In genomic region chr20:47020231-47020630, GRCh38 we compare ENCODE assay signal across 26 cellular contexts.
DNase-seq lines count a peak whose midpoint lies in the region; ATAC-seq and TF ChIP-seq lines count a peak whose summit lies in the region.
"Had no signal": no experiment of that assay in that cellular context is flagged by ENCODE, and none has a peak within 500 bp of the region (broad histone marks: within the 10 kb centered on the region; RNA-seq: fewer than 3 reads in every experiment).

No MANE protein-coding gene starts in this region.

- no peaks in the 10 kb centered on the region for H3K27me3 ChIP-seq in MM.1S (replicated peaks; ENCODE audit: insufficient read depth, low read length)
- H3K27me3 ChIP-seq in adipocyte (replicated peaks; ENCODE audit: control insufficient read depth, insufficient read depth, low read length) = no peaks in the 10 kb centered on the region
- peaks cover 0 to 36% (median 0%) of the 10 kb centered on the region in 7 donors for H3K27me3 ChIP-seq in spleen (replicated peaks in 1 of 7)
- no peaks in the 10 kb centered on the region for H3K27me3 ChIP-seq in naive thymus-derived CD4-positive, alpha-beta T cell (ENCODE audit: control insufficient read depth in 2 of 2, insufficient read depth in 2 of 2, low read length in 2 of 2)
- H3K27me3 ChIP-seq: body of pancreas, heart left ventricle, neutrophil, sigmoid colon had no signal

- no peak overlapping the region for H3K27ac Mint-ChIP-seq in naive thymus-derived CD4-positive, alpha-beta T cell
- H3K27ac Mint-ChIP-seq: activated naive CD8-positive, alpha-beta T cell treated with anti-CD3 and anti-CD28 coated beads, Interleukin-2, amount 50 U/mL, for 24 hours; activated T-cell treated with anti-CD3 and anti-CD28 coated beads, Interleukin-2, amount 50 U/mL, for 24 hours; CD4-positive, CD25-positive, alpha-beta regulatory T cell had no signal

- H3K9me2 ChIP-seq in MM.1S (replicated peaks; ENCODE audit: insufficient read depth, low read length) = no peaks in the 10 kb centered on the region

- H3K9ac ChIP-seq in MM.1S (ENCODE audit: low read length) = no peak overlapping the region
- no peak overlapping the region for H3K9ac ChIP-seq in adipocyte (ENCODE audit: low read length)

- peaks cover 0 to 3% (median 0%) of the 10 kb centered on the region in 7 donors for H3K4me1 Mint-ChIP-seq in naive thymus-derived CD4-positive, alpha-beta T cell
- H3K4me1 Mint-ChIP-seq: activated naive CD8-positive, alpha-beta T cell treated with anti-CD3 and anti-CD28 coated beads, Interleukin-2, amount 50 U/mL, for 24 hours; CD4-positive, CD25-positive, alpha-beta regulatory T cell had no signal

- H3K36me3 ChIP-seq in MM.1S (replicated peaks; ENCODE audit: insufficient read depth, low read length) = no peaks in the 10 kb centered on the region
- H3K36me3 ChIP-seq in adipocyte (ENCODE audit: control insufficient read depth, insufficient read depth, low read length, severe bottlenecking) = peaks cover 3% of the 10 kb centered on the region
- H3K36me3 ChIP-seq in spleen = no peaks in the 10 kb centered on the region
- H3K36me3 ChIP-seq in naive thymus-derived CD4-positive, alpha-beta T cell (ENCODE audit: control insufficient read depth in 2 of 3, insufficient read depth in 3 of 3, low read length in 3 of 3) = no peaks in the 10 kb centered on the region
- H3K36me3 ChIP-seq: HAP-1, heart left ventricle, neutrophil, prostate gland, sigmoid colon had no signal

- H3K27me3 Mint-ChIP-seq in naive thymus-derived CD4-positive, alpha-beta T cell = peaks cover 18 to 43% (median 26%) of the 10 kb centered on the region in 5 donors

- H3K4me2 ChIP-seq in MM.1S (ENCODE audit: low read depth, low read length) = no peak overlapping the region

- peaks cover 0 to 5% (median 0%) of the 10 kb centered on the region in 11 donors for H3K9me3 Mint-ChIP-seq in naive thymus-derived CD4-positive, alpha-beta T cell
- H3K9me3 Mint-ChIP-seq: activated naive CD8-positive, alpha-beta T cell treated with anti-CD3 and anti-CD28 coated beads, Interleukin-2, amount 50 U/mL, for 24 hours; activated T-cell treated with anti-CD3 and anti-CD28 coated beads, Interleukin-2, amount 50 U/mL, for 24 hours had no signal

- H3K4me3 ChIP-seq in MM.1S (ENCODE audit: low read length) (no peak overlapping the region), adipocyte (ENCODE audit: low read length) (no peak overlapping the region), fibroblast of the aortic adventitia (ENCODE audit: low read depth, low read length) (no peak overlapping the region), spleen (no peak overlapping the region)
- H3K4me3 ChIP-seq in naive thymus-derived CD4-positive, alpha-beta T cell (ENCODE audit: low read length) = no peak overlapping the region
- H3K4me3 ChIP-seq: body of pancreas, HAP-1, heart left ventricle, prostate gland, sigmoid colon had no signal

- H3K9me3 ChIP-seq in MM.1S (replicated peaks; ENCODE audit: insufficient read depth, low read length) (no peaks in the 10 kb centered on the region), adipocyte (ENCODE audit: control insufficient read depth, low read length) (no peaks in the 10 kb centered on the region), spleen (no peaks in the 10 kb centered on the region)
- no peaks in the 10 kb centered on the region for H3K9me3 ChIP-seq in naive thymus-derived CD4-positive, alpha-beta T cell (ENCODE audit: control insufficient read depth in 2 of 3, low read length in 3 of 3)
- H3K9me3 ChIP-seq: body of pancreas, HAP-1, heart left ventricle, neutrophil, prostate gland, sigmoid colon had no signal

- 49 to 74% (median 59%) methylated on average over 2 of the region's 2 CpGs for WGBS in spleen, 5 donors

- H3K27ac ChIP-seq in MM.1S (ENCODE audit: low read length) (no peak overlapping the region), spleen (no peak overlapping the region)
- H3K27ac ChIP-seq in naive thymus-derived CD4-positive, alpha-beta T cell (ENCODE audit: low read depth, low read length) = no peak overlapping the region
- H3K27ac ChIP-seq: body of pancreas, heart left ventricle, neutrophil had no signal

- H3K36me3 Mint-ChIP-seq in naive thymus-derived CD4-positive, alpha-beta T cell = no peaks in the 10 kb centered on the region
- H3K36me3 Mint-ChIP-seq: CD4-positive, CD25-positive, alpha-beta regulatory T cell had no signal

- H3F3A ChIP-seq in MM.1S (ENCODE audit: insufficient read depth, low read length) = no peaks in the 10 kb centered on the region

- TF ChIP-seq CTCF in MM.1S (IDR thresholded peaks at IDR 0.05; ENCODE audit: low read length) (no peak), fibroblast of the aortic adventitia (IDR thresholded peaks at IDR 0.05; ENCODE audit: insufficient read depth, low read length) (no peak), spleen (IDR thresholded peaks at IDR 0.05 in 8 of 11, conservative IDR thresholded peaks at IDR 0.05 in 3 of 11) (no peak)

- no peak overlapping the region for H3K4me3 Mint-ChIP-seq in naive thymus-derived CD4-positive, alpha-beta T cell
- H3K4me3 Mint-ChIP-seq: activated naive CD8-positive, alpha-beta T cell treated with anti-CD3 and anti-CD28 coated beads, Interleukin-2, amount 50 U/mL, for 24 hours; activated T-cell treated with anti-CD3 and anti-CD28 coated beads, Interleukin-2, amount 50 U/mL, for 24 hours; CD4-positive, CD25-positive, alpha-beta regulatory T cell had no signal

- no peak for ATAC-seq in HG03460 (IDR thresholded peaks at IDR 0.05; ENCODE audit: unreplicated experiment)
- ATAC-seq in naive thymus-derived CD4-positive, alpha-beta T cell = no peak
- ATAC-seq: activated naive CD8-positive, alpha-beta T cell treated with anti-CD3 and anti-CD28 coated beads, Interleukin-2, amount 50 U/mL, for 24 hours; body of pancreas; heart left ventricle; HepG2; SK-N-SH treated with all-trans-retinoic acid at 6 μM for 48 hours had no signal

- no peaks in the 10 kb centered on the region for H3K4me1 ChIP-seq in MM.1S (ENCODE audit: low read length)
- peaks cover 24% of the 10 kb centered on the region for H3K4me1 ChIP-seq in adipocyte (ENCODE audit: control insufficient read depth, insufficient read depth, low read length)
- peaks cover 0 to 18% (median 3%) of the 10 kb centered on the region in 6 donors for H3K4me1 ChIP-seq in spleen
- no peaks in the 10 kb centered on the region for H3K4me1 ChIP-seq in naive thymus-derived CD4-positive, alpha-beta T cell (ENCODE audit: control insufficient read depth in 2 of 2, insufficient read depth in 2 of 2, low read length in 2 of 2)
- H3K4me1 ChIP-seq: HAP-1, prostate gland had no signal

- H3K79me2 ChIP-seq in MM.1S (ENCODE audit: low read length) = no peaks in the 10 kb centered on the region

- CTCF ChIA-PET in naive thymus-derived CD4-positive, alpha-beta T cell (lab: Charles Lee) = no interaction called here

- intact Hi-C loops in spleen (cut with DNase I; ENCODE audit: low total_unique reads) = no loop called here
- intact Hi-C loops in naive thymus-derived CD4-positive, alpha-beta T cell (cut with micrococcal nuclease) = loop anchor here in 1 of 2 donors (2.0 kb wide), 1 partner anchor 261 kb away; no protein-coding TSS in a partner anchor

- TF ChIP-seq POLR2A in spleen (IDR thresholded peaks at IDR 0.05) = no peak

- DNase-seq in MM.1S (peak; percentile 4), adipocyte (ENCODE audit: low read depth) (peak; percentile 72), fibroblast of the aortic adventitia (ENCODE audit: low read depth) (peak; percentile 4), spleen (peak; percentile 2), MV-4-11 (lab: John Stamatoyannopoulos, UW) (no peak), islet precursor cell (no peak)
- no peak for DNase-seq in naive thymus-derived CD4-positive, alpha-beta T cell
- DNase-seq: activated CD4-positive, alpha-beta T cell treated with anti-CD3 and anti-CD28 coated beads for 4 hours; activated naive CD8-positive, alpha-beta T cell treated with anti-CD3 and anti-CD28 coated beads, Interleukin-2, amount 50 U/mL, for 24 hours; activated T-cell treated with anti-CD3 and anti-CD28 coated beads, Interleukin-2, amount 50 U/mL, for 24 hours; body of pancreas; cerebellar nuclear complex; DND-41; foreskin fibroblast; heart left ventricle; NCI-H2081; NCI-H345; sigmoid colon; stimulated activated naive CD4-positive, alpha-beta T cell treated with Interleukin-2 at 50 U/mL for 16 hours had no signal

- no peaks in the 10 kb centered on the region for H4K20me1 ChIP-seq in MM.1S (ENCODE audit: insufficient read depth, low read length)

- POLR2A ChIA-PET in naive thymus-derived CD4-positive, alpha-beta T cell (lab: Charles Lee) = no interaction called here

- no peak overlapping the region for H2AFZ ChIP-seq in MM.1S (ENCODE audit: low read length)

Comparison
In these comparisons a context has a peak if more than half of its experiments do, and no peak if none do; other contexts are left out.
1. DNase-seq: peak in MM.1S (single experiment), adipocyte (single experiment), fibroblast of the aortic adventitia (single experiment) and spleen (single experiment); none in naive thymus-derived CD4-positive, alpha-beta T cell (0 of 9), MV-4-11 (single experiment) and islet precursor cell (single experiment).